15 cellular contexts compared by ENCODE assay signal in genomic region chr17:45904886-45905285, GRCh38.
"Had no signal": no experiment of that assay in that cellular context is flagged by ENCODE, and none has a peak within 500 bp of the region (broad histone marks: within the 10 kb centered on the region; RNA-seq: fewer than 3 reads in every experiment).

No MANE protein-coding gene starts in this region.

- H3K36me3 ChIP-seq: adrenal gland, esophagus squamous epithelium, sigmoid colon, spleen, thyroid gland had no signal

- H3K4me1 ChIP-seq: adrenal gland, sigmoid colon, spleen, thyroid gland had no signal

- H3K4me3 ChIP-seq: adrenal gland, esophagus squamous epithelium, lung, sigmoid colon, spleen, thyroid gland had no signal

- DNase-seq: activated CD4-positive, alpha-beta T cell treated with anti-CD3 and anti-CD28 coated beads, Interleukin-2, amount 50 U/mL, for 4 hours; activated gamma-delta T cell treated with Interleukin-2 at 50 U/mL for 16 hours; adrenal gland; dermis blood vessel endothelial cell; effector memory CD8-positive, alpha-beta T cell; esophagus squamous epithelium; natural killer cell; sigmoid colon; spleen; stimulated activated naive B cell treated with anti-CD40 and anti-IgM and Interleukin-4, amounts not matched to agents 10 μg/mL and 1 μg/mL and 100 μg/mL, for 72 hours; T-helper 17 cell; thyroid gland had no signal

- H3K9me3 ChIP-seq: adrenal gland, esophagus squamous epithelium, sigmoid colon, spleen, thyroid gland had no signal

- H3K27ac ChIP-seq: adrenal gland, esophagus squamous epithelium, parathyroid adenoma, sigmoid colon, spleen, thyroid gland, VCaP had no signal

- H3K9ac ChIP-seq: parathyroid adenoma had no signal

- H3K27me3 ChIP-seq: adrenal gland, sigmoid colon, thyroid gland had no signal
